In the genomic region with DNA sequence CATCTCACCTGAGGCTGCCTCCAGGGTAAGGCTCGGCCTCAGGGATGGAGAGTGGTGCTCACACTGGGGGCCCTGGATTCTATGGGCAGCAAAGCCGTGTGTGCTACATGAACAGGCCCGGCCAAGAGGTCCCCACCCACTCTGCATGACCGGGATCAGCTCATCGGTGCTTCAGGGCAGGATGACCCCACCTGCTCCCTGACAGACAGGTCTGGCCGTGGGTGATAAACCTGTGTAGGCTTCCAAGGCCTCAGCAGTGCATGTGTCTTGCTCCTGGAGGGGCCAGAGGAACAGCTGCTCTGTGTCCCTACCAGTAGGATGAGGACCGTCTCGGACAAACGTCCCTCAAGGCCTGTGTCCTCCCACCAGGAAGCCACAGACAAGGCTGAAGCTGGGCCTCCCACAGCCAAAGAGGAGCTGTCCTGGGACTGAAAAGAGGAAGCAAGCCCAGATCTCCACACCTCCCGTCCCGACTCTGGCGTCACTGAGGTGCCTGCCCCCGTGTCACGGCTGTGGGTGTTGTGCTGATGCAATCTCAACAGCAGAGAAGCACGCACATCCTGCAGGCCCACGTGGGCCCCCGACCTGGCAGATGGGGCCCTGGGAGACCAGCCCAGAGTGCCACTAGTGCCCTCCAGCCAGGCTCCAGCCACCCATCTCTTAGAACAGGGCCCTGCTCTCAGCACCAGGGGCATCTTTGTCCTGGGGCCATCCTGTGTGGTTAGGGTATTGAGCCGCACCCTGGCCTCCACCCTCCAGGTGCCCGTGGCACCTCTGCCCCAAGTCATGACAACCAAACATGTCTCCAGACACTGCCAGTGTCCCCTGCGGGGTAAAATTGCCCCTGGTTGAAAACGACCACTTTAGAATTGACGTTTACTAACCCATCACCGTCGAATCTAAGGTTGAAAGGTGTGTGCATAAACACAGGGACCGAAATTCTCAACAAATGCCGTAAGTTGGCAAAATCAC, we compare ENCODE assay signal across 8 cellular contexts.
A peak's percentile ranks its signal among the peaks of the same experiment; 100 is the strongest.
DNase-seq lines count a peak whose midpoint lies in the region; ATAC-seq lines count a peak whose summit lies in the region.
"Not testable (repeated sequence)": the region's sequence is repeated elsewhere in the genome, so short reads cannot be mapped to it uniquely, and the experiment has no call there.

No MANE protein-coding gene starts in this region.

- H3K27me3 ChIP-seq in BLaER1 treated with 17β-estradiol and CSF1 and Interleukin-3, amounts not matched to agents 10 nM and 100 nM; mesenchymal stem cell (ENCODE audit: control insufficient read depth in 1 of 2, insufficient read depth in 1 of 2, low read length in 2 of 2): not testable (repeated sequence)

- not testable (repeated sequence) for H2BK5ac ChIP-seq in mesenchymal stem cell (ENCODE audit: low read depth, low read length, poor library complexity, severe bottlenecking)

- H4K91ac ChIP-seq in mesenchymal stem cell (ENCODE audit: low read length), result not testable (repeated sequence)

- DNase-seq in RPMI8226 (peak; percentile 66), mesenchymal stem cell (peak; percentile 12)
- DNase-seq in activated CD8-positive, alpha-beta memory T cell treated with anti-CD3 and anti-CD28 coated beads, Interleukin-2, amount 50 U/mL, for 48 hours, result peak; percentile 71
- DNase-seq in effector CD4-positive, alpha-beta T cell, result peak; percentile 22
- peak; percentile 20 to 59 (median 36) for DNase-seq in stimulated activated CD4-positive, alpha-beta T cell treated with anti-CD3 and anti-CD28 coated beads, TNF-alpha, amount 100 ng/mL, for 24 hours (ENCODE audit: low read depth in 3 of 3)

- H3K4me2 ChIP-seq in BLaER1 treated with 17β-estradiol and CSF1 and Interleukin-3, amounts not matched to agents 10 nM and 100 nM, result peak overlapping the region; percentile 11 to 61 (median 41); a peak in 16 of 22 replicates
- not testable (repeated sequence) for H3K4me2 ChIP-seq in mesenchymal stem cell (ENCODE audit: low read length, poor library complexity, severe bottlenecking)

- H3K18ac ChIP-seq in mesenchymal stem cell (ENCODE audit: low read depth in 1 of 2, low read length in 2 of 2), result peak overlapping the region in 1 of 2 experiments; percentile 66

- not testable (repeated sequence) for H2AFZ ChIP-seq in mesenchymal stem cell (ENCODE audit: low read depth, low read length)

- not testable (repeated sequence) for H3K9me3 ChIP-seq in BLaER1 treated with 17β-estradiol and CSF1 and Interleukin-3, amounts not matched to agents 10 nM and 100 nM (replicated peaks in 1 of 11); mesenchymal stem cell (ENCODE audit: control insufficient read depth, low read length)

- not testable (repeated sequence) for H3K23ac ChIP-seq in mesenchymal stem cell (ENCODE audit: low read length in 2 of 2)

- H3K9ac ChIP-seq in BLaER1 treated with 17β-estradiol and CSF1 and Interleukin-3, amounts not matched to agents 10 nM and 100 nM; mesenchymal stem cell (ENCODE audit: low read length): not testable (repeated sequence)

- not testable (repeated sequence) for H2BK120ac ChIP-seq in mesenchymal stem cell (ENCODE audit: low read depth, low read length)

- peaks cover 8 to 12% (median 10%) of the 10 kb centered on the region in 10 experiments; a peak in 19 of 20 replicates for H3K4me1 ChIP-seq in BLaER1 treated with 17β-estradiol and CSF1 and Interleukin-3, amounts not matched to agents 10 nM and 100 nM
- H3K4me1 ChIP-seq in mesenchymal stem cell (ENCODE audit: control insufficient read depth, insufficient read depth, low read depth, low read length), result not testable (repeated sequence)

- H2AK5ac ChIP-seq in mesenchymal stem cell (ENCODE audit: low read length, severe bottlenecking), result not testable (repeated sequence)

- ATAC-seq in GM19438 (IDR thresholded peaks at IDR 0.05; ENCODE audit: low read depth, unreplicated experiment), result peak; percentile 89
- peak; percentile 73 for ATAC-seq in HG02943 (IDR thresholded peaks at IDR 0.05; ENCODE audit: low read depth, unreplicated experiment)

- not testable (repeated sequence) for H3K4me3 ChIP-seq in BLaER1 treated with 17β-estradiol and CSF1 and Interleukin-3, amounts not matched to agents 10 nM and 100 nM; mesenchymal stem cell (ENCODE audit: insufficient read depth in 1 of 2, low read depth in 1 of 2, low read length in 2 of 2)

- not testable (repeated sequence) for H4K8ac ChIP-seq in mesenchymal stem cell (ENCODE audit: low read length)

- H2BK15ac ChIP-seq in mesenchymal stem cell (ENCODE audit: low read depth, poor library complexity, severe bottlenecking), result not testable (repeated sequence)

- not testable (repeated sequence) for H4K20me1 ChIP-seq in BLaER1 treated with 17β-estradiol and CSF1 and Interleukin-3, amounts not matched to agents 10 nM and 100 nM

- not testable (repeated sequence) for H3K4ac ChIP-seq in mesenchymal stem cell (ENCODE audit: low read depth in 1 of 2, low read length in 2 of 2)

- not testable (repeated sequence) for H3K36me3 ChIP-seq in BLaER1 treated with 17β-estradiol and CSF1 and Interleukin-3, amounts not matched to agents 10 nM and 100 nM; mesenchymal stem cell (ENCODE audit: control insufficient read depth in 1 of 2, insufficient read depth in 2 of 2, low read depth in 1 of 2, low read length in 2 of 2)

- WGBS in mesenchymal stem cell, result 91% methylated on average over 15 of the region's 26 CpGs

- H3K79me1 ChIP-seq in mesenchymal stem cell (replicated peaks; ENCODE audit: low read length, poor library complexity, severe bottlenecking), result not testable (repeated sequence)

- peak overlapping the region in 6 of 11 experiments; percentile 25 to 59 (median 32); a peak in 9 of 22 replicates for H3K27ac ChIP-seq in BLaER1 treated with 17β-estradiol and CSF1 and Interleukin-3, amounts not matched to agents 10 nM and 100 nM
- not testable (repeated sequence) for H3K27ac ChIP-seq in mesenchymal stem cell (ENCODE audit: low read length, poor library complexity, severe bottlenecking)

- H3K14ac ChIP-seq in mesenchymal stem cell (ENCODE audit: low read length in 2 of 2), result not testable (repeated sequence)

- not testable (repeated sequence) for H2BK12ac ChIP-seq in mesenchymal stem cell (ENCODE audit: low read length in 2 of 2)

Comparison
In these comparisons a context has a peak if more than half of its experiments do, and no peak if none do; other contexts are left out.
1. DNase-seq: peak in every context shown above with its lines; median percentile 71 in activated CD8-positive, alpha-beta memory T cell treated with anti-CD3 and anti-CD28 coated beads, Interleukin-2, amount 50 U/mL, for 48 hours; 66 in RPMI8226; 36 in stimulated activated CD4-positive, alpha-beta T cell treated with anti-CD3 and anti-CD28 coated beads, TNF-alpha, amount 100 ng/mL, for 24 hours; 22 in effector CD4-positive, alpha-beta T cell; 12 in mesenchymal stem cell.